Comparison of ENCODE assay signal across 2 cellular contexts in the genomic region with DNA sequence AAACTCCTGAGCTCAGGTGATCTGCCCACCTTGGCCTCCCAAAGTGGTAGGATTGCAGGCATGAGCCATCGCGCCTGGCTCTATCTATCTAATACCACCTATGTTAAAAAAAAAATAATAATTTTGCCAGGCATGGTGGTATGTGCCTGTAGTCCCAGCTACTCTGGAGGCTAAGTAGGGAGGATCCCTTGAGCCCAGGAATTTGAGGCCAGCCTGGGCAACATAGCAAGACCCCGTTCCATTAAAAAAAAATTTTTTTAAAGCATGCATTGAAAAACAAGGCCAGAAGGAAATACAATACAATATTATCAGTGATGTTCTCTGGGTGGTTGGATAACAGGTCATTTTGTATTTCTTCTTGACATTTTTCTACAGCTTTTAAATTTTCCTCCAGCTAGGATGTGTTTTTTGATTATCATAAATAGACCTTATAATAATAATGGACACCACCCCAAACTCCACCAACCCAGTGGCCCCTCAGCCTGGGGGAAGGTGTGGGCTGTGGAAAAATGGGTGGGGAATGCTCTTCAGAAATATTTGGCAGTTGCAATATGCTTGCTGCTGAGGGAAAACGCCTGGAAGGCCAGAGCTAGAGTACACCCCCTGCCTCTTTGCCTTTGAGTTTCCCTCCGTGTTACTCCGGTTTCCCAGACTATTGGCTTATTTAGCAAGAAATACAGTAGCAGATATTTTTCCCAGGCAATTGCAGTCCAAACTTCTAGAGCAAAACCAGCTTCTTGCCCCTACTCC.
TF ChIP-seq lines count a peak whose summit lies in the region.

No MANE protein-coding gene starts in this region.

TF ChIP-seq in HepG2, 621 proteins besides CTCF, POLR2A, EP300 and RAD21:
- TF ChIP-seq ZNF121 (CRISPR knock-in tag; IDR thresholded peaks at IDR 0.05) (peak; percentile 73), ETV5 (CRISPR knock-in tag; IDR thresholded peaks at IDR 0.05; ENCODE audit: borderline replicate concordance) (no peak), LCORL (IDR thresholded peaks at IDR 0.05) (no peak), LCORL (CRISPR knock-in tag; IDR thresholded peaks at IDR 0.05) (no peak), ARNT2 (CRISPR knock-in tag; IDR thresholded peaks at IDR 0.05; ENCODE audit: low read depth) (no peak), RBFOX2 (IDR thresholded peaks at IDR 0.05; ENCODE audit: low read depth, low read length) (no peak), ADNP (CRISPR knock-in tag; IDR thresholded peaks at IDR 0.05) (no peak)
- TF ChIP-seq, protein P1, sequence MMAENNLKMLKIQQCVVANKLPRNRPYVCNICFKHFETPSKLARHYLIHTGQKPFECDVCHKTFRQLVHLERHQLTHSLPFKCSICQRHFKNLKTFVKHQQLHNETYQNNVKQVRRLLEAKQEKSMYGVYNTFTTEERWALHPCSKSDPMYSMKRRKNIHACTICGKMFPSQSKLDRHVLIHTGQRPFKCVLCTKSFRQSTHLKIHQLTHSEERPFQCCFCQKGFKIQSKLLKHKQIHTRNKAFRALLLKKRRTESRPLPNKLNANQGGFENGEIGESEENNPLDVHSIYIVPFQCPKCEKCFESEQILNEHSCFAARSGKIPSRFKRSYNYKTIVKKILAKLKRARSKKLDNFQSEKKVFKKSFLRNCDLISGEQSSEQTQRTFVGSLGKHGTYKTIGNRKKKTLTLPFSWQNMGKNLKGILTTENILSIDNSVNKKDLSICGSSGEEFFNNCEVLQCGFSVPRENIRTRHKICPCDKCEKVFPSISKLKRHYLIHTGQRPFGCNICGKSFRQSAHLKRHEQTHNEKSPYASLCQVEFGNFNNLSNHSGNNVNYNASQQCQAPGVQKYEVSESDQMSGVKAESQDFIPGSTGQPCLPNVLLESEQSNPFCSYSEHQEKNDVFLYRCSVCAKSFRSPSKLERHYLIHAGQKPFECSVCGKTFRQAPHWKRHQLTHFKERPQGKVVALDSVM (CRISPR knock-in tag; IDR thresholded peaks at IDR 0.05), result peak; percentile 60; the same call in 1 of the 2 replicates

TF ChIP-seq in K562, 482 proteins besides CTCF, POLR2A, EP300 and RAD21:
- TF ChIP-seq ZNF263 (CRISPR knock-in tag; IDR thresholded peaks at IDR 0.05; ENCODE audit: borderline replicate concordance), result no peak
- TF ChIP-seq ZNF121 (CRISPR knock-in tag; conservative IDR thresholded peaks at IDR 0.05), result peak; percentile 86
